ENCODE assay signal across 1 cellular context in genomic region chr9:129697956-129698757, GRCh38.
TF ChIP-seq lines count a peak whose summit lies in the region.

No MANE protein-coding gene starts in this region.

TF ChIP-seq in A549, 52 proteins besides CTCF, POLR2A, EP300 and RAD21 (continued from another document):
- no peak for TF ChIP-seq HMGXB4 (CRISPR knock-in tag; IDR thresholded peaks at IDR 0.05; ENCODE audit: borderline replicate concordance)
